ENCODE assay signal across 8 cellular contexts in genomic region chr6:44234101-44235090, GRCh38. TPM values are rescaled to one million over a fixed set of nuclear protein-coding genes. Genes with fewer than 3 reads are reported as not detected.
DNase-seq lines count a peak whose midpoint lies in the region; ATAC-seq and TF ChIP-seq lines count a peak whose summit lies in the region.

No MANE protein-coding gene starts in this region.

- H3K27ac ChIP-seq in HL-60 (replicated peaks) (peak overlapping the region; percentile 84), foreskin keratinocyte (no peak overlapping the region), osteoblast (ENCODE audit: low read depth, low read length) (peak overlapping the region; percentile 50)

- H3K79me2 ChIP-seq in osteoblast (ENCODE audit: insufficient read depth, low read length), result no peaks in the 10 kb centered on the region

- H3K4me1 ChIP-seq in foreskin keratinocyte (peaks cover 11% of the 10 kb centered on the region), osteoblast (ENCODE audit: insufficient read depth, low read length) (peaks cover 39% of the 10 kb centered on the region)

- H3K4me3 ChIP-seq in HL-60 (replicated peaks; ENCODE audit: insufficient read depth, low read length) (no peak overlapping the region), osteoblast (ENCODE audit: insufficient read depth, low read length) (no peak overlapping the region)

- H3K27me3 ChIP-seq in HL-60 (ENCODE audit: insufficient read depth, poor library complexity, severe bottlenecking) (no peaks in the 10 kb centered on the region), foreskin keratinocyte (no peaks in the 10 kb centered on the region), osteoblast (ENCODE audit: insufficient read depth, low read length) (no peaks in the 10 kb centered on the region)

- DNase-seq in CD1c-positive myeloid dendritic cell (ENCODE audit: extremely low spot score) (peak; percentile 55), HL-60 (ENCODE audit: low read depth in 1 of 2, low spot score in 1 of 2) (peak in 1 of 2 experiments; percentile 51), UCSD-AML1 (lab: John Stamatoyannopoulos, UW; ENCODE audit: unreplicated experiment) (peak; percentile 49), foreskin keratinocyte (peak in 1 of 2 donors; percentile 67), osteoblast (ENCODE audit: insufficient read length, low spot score, missing footprints) (peak; percentile 93)
- no peak for DNase-seq in stimulated activated naive CD4-positive, alpha-beta T cell (lab: John Stamatoyannopoulos, UW)

- no peaks in the 10 kb centered on the region for H4K20me1 ChIP-seq in osteoblast (ENCODE audit: insufficient read depth, low read length)

- H3K36me3 ChIP-seq in osteoblast (ENCODE audit: insufficient read depth, low read length), result peaks cover 8% of the 10 kb centered on the region

- peak overlapping the region; percentile 60 for H2AFZ ChIP-seq in osteoblast (ENCODE audit: low read length)

- no peaks in the 10 kb centered on the region for H3K9me3 ChIP-seq in osteoblast (ENCODE audit: low read depth, low read length)

- H3K4me2 ChIP-seq in osteoblast (ENCODE audit: insufficient read depth, low read length), result peak overlapping the region; percentile 42

- peak; percentile 53 for TF ChIP-seq CTCF in HL-60 (IDR thresholded peaks at IDR 0.05; ENCODE audit: insufficient read depth, low read length)
- TF ChIP-seq CTCF in foreskin keratinocyte (conservative IDR thresholded peaks at IDR 0.05), result peak; percentile 73
- TF ChIP-seq CTCF in osteoblast (IDR thresholded peaks at IDR 0.05; ENCODE audit: extremely low read depth, low read depth, low read length), result peak; percentile 78

- ATAC-seq in foreskin keratinocyte (peak; percentile 35), HG03439 (IDR thresholded peaks at IDR 0.05; ENCODE audit: unreplicated experiment) (no peak), GM19397 (IDR thresholded peaks at IDR 0.05; ENCODE audit: unreplicated experiment) (no peak)

RNA-seq across cellular contexts. Expression of gene SLC29A1, which starts 11.0 kb away (rescaled TPM):
- total RNA-seq in foreskin keratinocyte (34.6 and 42.2 TPM in 2 replicates), osteoblast (8.0 and 10.0 TPM in 2 replicates)
- polyA plus RNA-seq in foreskin keratinocyte, result 42.1 and 50.9 TPM in 2 replicates

RNA-seq across cellular contexts. Expression of gene HSP90AB1, which starts 12.5 kb away (rescaled TPM):
- total RNA-seq in foreskin keratinocyte (1,007 and 1,222 TPM in 2 replicates), osteoblast (676 and 702 TPM in 2 replicates)
- 607 and 798 TPM in 2 replicates for polyA plus RNA-seq in foreskin keratinocyte

RNA-seq across cellular contexts. Expression of gene MYMX, which starts 17.7 kb away (rescaled TPM):
- not detected in 2 replicates for total RNA-seq in foreskin keratinocyte
- not detected in 2 replicates for polyA plus RNA-seq in foreskin keratinocyte
- total RNA-seq in osteoblast, result not detected in 2 replicates

RNA-seq across cellular contexts. Expression of gene SLC35B2, which starts 22.9 kb away (rescaled TPM):
- total RNA-seq in foreskin keratinocyte (76.7 and 77.0 TPM in 2 replicates), osteoblast (86.0 and 94.1 TPM in 2 replicates)
- 72.9 and 79.6 TPM in 2 replicates for polyA plus RNA-seq in foreskin keratinocyte

RNA-seq across cellular contexts. Expression of gene NFKBIE, which starts 31.0 kb away (rescaled TPM):
- total RNA-seq in foreskin keratinocyte (15.8 and 16.8 TPM in 2 replicates), osteoblast (3.2 and 4.7 TPM in 2 replicates)
- 16.9 and 18.7 TPM in 2 replicates for polyA plus RNA-seq in foreskin keratinocyte

Comparison
In these comparisons a context has a peak if more than half of its experiments do, and no peak if none do; other contexts are left out.
1. DNase-seq: peak in CD1c-positive myeloid dendritic cell (single experiment), UCSD-AML1 (single experiment) and osteoblast (single experiment); none in stimulated activated naive CD4-positive, alpha-beta T cell (0 of 6).
2. Peak in every context shown above with its lines, with median percentiles within 50 percentile points of each other: CTCF ChIP-seq.